ENCODE assay signal across 1 cellular context in genomic region chr6:31739639-31740396, GRCh38.
A peak's percentile ranks its signal among the peaks of the same experiment; 100 is the strongest.
TF ChIP-seq lines count a peak whose summit lies in the region.

Gene MSH5, plus strand, starts transcription at chr6:31740005. Its CDS starts 462 bp downstream, at chr6:31740467.

TF ChIP-seq in GM12878, 131 proteins besides CTCF, POLR2A, EP300 and RAD21 (continued from another document):
- no peak for TF ChIP-seq ZBTB4 (CRISPR knock-in tag; IDR thresholded peaks at IDR 0.05)
- peak; percentile 37 for TF ChIP-seq CBFB (IDR thresholded peaks at IDR 0.05; ENCODE audit: low read depth)
- TF ChIP-seq NR2C1 (IDR thresholded peaks at IDR 0.05) = no peak
- no peak for TF ChIP-seq HSF1 (IDR thresholded peaks at IDR 0.05; ENCODE audit: low read depth, low read length)
- no peak for TF ChIP-seq BCLAF1 (IDR thresholded peaks at IDR 0.05)
- no peak for TF ChIP-seq ZNF217 (IDR thresholded peaks at IDR 0.05)
- TF ChIP-seq RELB (IDR thresholded peaks at IDR 0.05; ENCODE audit: low read depth) = peak; percentile 43; the same call in 1 of the 2 replicates
- 0 out of 2 replicates have a peak, but pooled peaks have one; percentile 11 for TF ChIP-seq ELK1 (IDR thresholded peaks at IDR 0.05; ENCODE audit: low read depth, low read length)
- TF ChIP-seq PBX3 (IDR thresholded peaks at IDR 0.05; ENCODE audit: insufficient replicate concordance, low read depth, low read length) = peak; percentile 85
- peak; percentile 10; the same call in 1 of the 2 replicates for TF ChIP-seq HCFC1 (IDR thresholded peaks at IDR 0.05; ENCODE audit: low read length)
- TF ChIP-seq ZNF687 (IDR thresholded peaks at IDR 0.05) = peak; percentile 25; the same call in 1 of the 2 replicates
